Comparison of ENCODE assay signal across 1 cellular context in the genomic region with DNA sequence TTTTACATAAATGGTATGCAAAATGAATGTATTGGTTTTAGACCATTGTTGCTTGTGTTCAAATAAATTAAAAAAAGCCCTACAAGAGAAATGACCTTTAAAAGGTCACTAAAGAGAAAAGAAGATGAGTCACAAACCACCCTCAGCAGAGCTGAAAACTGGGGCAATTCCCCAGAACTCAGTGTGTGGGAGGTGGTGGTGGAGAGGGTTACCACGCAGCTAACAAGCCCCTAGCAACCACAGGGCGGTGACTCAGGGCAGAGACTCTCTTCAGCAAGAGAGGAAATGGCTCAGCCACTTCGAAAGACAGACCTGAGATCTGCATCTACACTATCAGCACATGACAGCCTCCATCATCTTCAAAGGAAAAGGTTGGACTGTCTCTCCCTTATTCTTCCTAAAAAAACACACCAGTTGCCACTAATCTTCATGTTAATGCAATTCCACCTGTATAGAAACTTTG.
TF ChIP-seq lines count a peak whose summit lies in the region.

No MANE protein-coding gene starts in this region.

TF ChIP-seq in GM12878, 131 proteins besides CTCF, POLR2A, EP300 and RAD21 (continued from another document and continues in another):
- TF ChIP-seq ZBTB33 (IDR thresholded peaks at IDR 0.05) (no peak), CREB1 (IDR thresholded peaks at IDR 0.05; ENCODE audit: low read depth) (0 out of 2 replicates have a peak, but pooled peaks have one; percentile 16), SRF (IDR thresholded peaks at IDR 0.05; ENCODE audit: low read depth in 2 of 2, low read length in 2 of 2) (no peak), YBX1 (IDR thresholded peaks at IDR 0.05) (no peak), ZSCAN29 (IDR thresholded peaks at IDR 0.05) (no peak), PBX3 (IDR thresholded peaks at IDR 0.05; ENCODE audit: insufficient replicate concordance, low read depth, low read length) (no peak), GATAD2B (conservative IDR thresholded peaks at IDR 0.05; ENCODE audit: low read depth) (no peak), CHD1 (IDR thresholded peaks at IDR 0.05; ENCODE audit: low read depth, low read length) (no peak), SMAD5 (IDR thresholded peaks at IDR 0.05; ENCODE audit: low read depth) (no peak), ESRRA (IDR thresholded peaks at IDR 0.05; ENCODE audit: low read length) (peak; percentile 96; the same call in 1 of the 2 replicates), MEF2B (IDR thresholded peaks at IDR 0.05; ENCODE audit: partially characterized antibody, poor library complexity, severe bottlenecking) (no peak), NFIC (IDR thresholded peaks at IDR 0.05; ENCODE audit: low read depth, low read length) (peak; percentile 65), RB1 (IDR thresholded peaks at IDR 0.05; ENCODE audit: borderline replicate concordance) (no peak), SMC3 (IDR thresholded peaks at IDR 0.05; ENCODE audit: borderline replicate concordance, low read length) (no peak; the same call in 1 of the 2 replicates), CHD4 (IDR thresholded peaks at IDR 0.05) (no peak), ZNF207 (IDR thresholded peaks at IDR 0.05; ENCODE audit: borderline replicate concordance) (no peak), NKRF (conservative IDR thresholded peaks at IDR 0.05) (no peak), NFXL1 (IDR thresholded peaks at IDR 0.05; ENCODE audit: borderline replicate concordance) (no peak), RUNX3 (IDR thresholded peaks at IDR 0.05; ENCODE audit: low read length) (peak; percentile 89), ATF7 (IDR thresholded peaks at IDR 0.05; ENCODE audit: low read depth) (peak; percentile 89), EED (IDR thresholded peaks at IDR 0.05; ENCODE audit: low read depth) (peak; percentile 40; the same call in 1 of the 2 replicates), KLF5 (IDR thresholded peaks at IDR 0.05; ENCODE audit: partially characterized antibody) (no peak), FOXK2 (IDR thresholded peaks at IDR 0.05) (no peak), HDAC6 (IDR thresholded peaks at IDR 0.05; ENCODE audit: unreplicated experiment) (no peak), REST (IDR thresholded peaks at IDR 0.05; ENCODE audit: low read depth, low read length) (no peak), CEBPB (IDR thresholded peaks at IDR 0.05; ENCODE audit: borderline replicate concordance in 1 of 2, low read depth in 2 of 2, low read length in 2 of 2) (no peak), HCFC1 (IDR thresholded peaks at IDR 0.05; ENCODE audit: low read length) (no peak), JUNB (IDR thresholded peaks at IDR 0.05) (peak; percentile 56), RFX5 (IDR thresholded peaks at IDR 0.05; ENCODE audit: low read depth, low read length) (peak; percentile 89), ATF3 (IDR thresholded peaks at IDR 0.05; ENCODE audit: borderline replicate concordance, extremely low read depth, low read depth, low read length) (no peak), MYC (IDR thresholded peaks at IDR 0.05; ENCODE audit: insufficient read depth, insufficient read length, insufficient replicate concordance, low read length, severe bottlenecking) (no peak), SREBF2 (IDR thresholded peaks at IDR 0.05; ENCODE audit: low read length) (no peak), PKNOX1 (IDR thresholded peaks at IDR 0.05) (no peak), SUPT20H (IDR thresholded peaks at IDR 0.05; ENCODE audit: borderline replicate concordance, control insufficient read depth, low read depth, low read length) (no peak), CHD2 (IDR thresholded peaks at IDR 0.05; ENCODE audit: borderline replicate concordance, low read depth, low read length) (no peak), ZNF24 (IDR thresholded peaks at IDR 0.05) (no peak), SIN3A (IDR thresholded peaks at IDR 0.05; ENCODE audit: low read depth, low read length) (no peak), ZNF622 (IDR thresholded peaks at IDR 0.05) (no peak), TAF1 (IDR thresholded peaks at IDR 0.05; ENCODE audit: borderline replicate concordance, low read depth, low read length) (no peak)
- TF ChIP-seq, protein P1, sequence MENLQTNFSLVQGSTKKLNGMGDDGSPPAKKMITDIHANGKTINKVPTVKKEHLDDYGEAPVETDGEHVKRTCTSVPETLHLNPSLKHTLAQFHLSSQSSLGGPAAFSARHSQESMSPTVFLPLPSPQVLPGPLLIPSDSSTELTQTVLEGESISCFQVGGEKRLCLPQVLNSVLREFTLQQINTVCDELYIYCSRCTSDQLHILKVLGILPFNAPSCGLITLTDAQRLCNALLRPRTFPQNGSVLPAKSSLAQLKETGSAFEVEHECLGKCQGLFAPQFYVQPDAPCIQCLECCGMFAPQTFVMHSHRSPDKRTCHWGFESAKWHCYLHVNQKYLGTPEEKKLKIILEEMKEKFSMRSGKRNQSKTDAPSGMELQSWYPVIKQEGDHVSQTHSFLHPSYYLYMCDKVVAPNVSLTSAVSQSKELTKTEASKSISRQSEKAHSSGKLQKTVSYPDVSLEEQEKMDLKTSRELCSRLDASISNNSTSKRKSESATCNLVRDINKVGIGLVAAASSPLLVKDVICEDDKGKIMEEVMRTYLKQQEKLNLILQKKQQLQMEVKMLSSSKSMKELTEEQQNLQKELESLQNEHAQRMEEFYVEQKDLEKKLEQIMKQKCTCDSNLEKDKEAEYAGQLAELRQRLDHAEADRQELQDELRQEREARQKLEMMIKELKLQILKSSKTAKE (IDR thresholded peaks at IDR 0.05; ENCODE audit: low read depth, poor library complexity, severe bottlenecking): peak; percentile 57
- TF ChIP-seq, protein P2, sequence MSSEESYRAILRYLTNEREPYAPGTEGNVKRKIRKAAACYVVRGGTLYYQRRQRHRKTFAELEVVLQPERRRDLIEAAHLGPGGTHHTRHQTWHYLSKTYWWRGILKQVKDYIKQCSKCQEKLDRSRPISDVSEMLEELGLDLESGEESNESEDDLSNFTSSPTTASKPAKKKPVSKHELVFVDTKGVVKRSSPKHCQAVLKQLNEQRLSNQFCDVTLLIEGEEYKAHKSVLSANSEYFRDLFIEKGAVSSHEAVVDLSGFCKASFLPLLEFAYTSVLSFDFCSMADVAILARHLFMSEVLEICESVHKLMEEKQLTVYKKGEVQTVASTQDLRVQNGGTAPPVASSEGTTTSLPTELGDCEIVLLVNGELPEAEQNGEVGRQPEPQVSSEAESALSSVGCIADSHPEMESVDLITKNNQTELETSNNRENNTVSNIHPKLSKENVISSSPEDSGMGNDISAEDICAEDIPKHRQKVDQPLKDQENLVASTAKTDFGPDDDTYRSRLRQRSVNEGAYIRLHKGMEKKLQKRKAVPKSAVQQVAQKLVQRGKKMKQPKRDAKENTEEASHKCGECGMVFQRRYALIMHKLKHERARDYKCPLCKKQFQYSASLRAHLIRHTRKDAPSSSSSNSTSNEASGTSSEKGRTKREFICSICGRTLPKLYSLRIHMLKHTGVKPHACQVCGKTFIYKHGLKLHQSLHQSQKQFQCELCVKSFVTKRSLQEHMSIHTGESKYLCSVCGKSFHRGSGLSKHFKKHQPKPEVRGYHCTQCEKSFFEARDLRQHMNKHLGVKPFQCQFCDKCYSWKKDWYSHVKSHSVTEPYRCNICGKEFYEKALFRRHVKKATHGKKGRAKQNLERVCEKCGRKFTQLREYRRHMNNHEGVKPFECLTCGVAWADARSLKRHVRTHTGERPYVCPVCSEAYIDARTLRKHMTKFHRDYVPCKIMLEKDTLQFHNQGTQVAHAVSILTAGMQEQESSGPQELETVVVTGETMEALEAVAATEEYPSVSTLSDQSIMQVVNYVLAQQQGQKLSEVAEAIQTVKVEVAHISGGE (CRISPR knock-in tag; IDR thresholded peaks at IDR 0.05): no peak
- TF ChIP-seq, protein P3, sequence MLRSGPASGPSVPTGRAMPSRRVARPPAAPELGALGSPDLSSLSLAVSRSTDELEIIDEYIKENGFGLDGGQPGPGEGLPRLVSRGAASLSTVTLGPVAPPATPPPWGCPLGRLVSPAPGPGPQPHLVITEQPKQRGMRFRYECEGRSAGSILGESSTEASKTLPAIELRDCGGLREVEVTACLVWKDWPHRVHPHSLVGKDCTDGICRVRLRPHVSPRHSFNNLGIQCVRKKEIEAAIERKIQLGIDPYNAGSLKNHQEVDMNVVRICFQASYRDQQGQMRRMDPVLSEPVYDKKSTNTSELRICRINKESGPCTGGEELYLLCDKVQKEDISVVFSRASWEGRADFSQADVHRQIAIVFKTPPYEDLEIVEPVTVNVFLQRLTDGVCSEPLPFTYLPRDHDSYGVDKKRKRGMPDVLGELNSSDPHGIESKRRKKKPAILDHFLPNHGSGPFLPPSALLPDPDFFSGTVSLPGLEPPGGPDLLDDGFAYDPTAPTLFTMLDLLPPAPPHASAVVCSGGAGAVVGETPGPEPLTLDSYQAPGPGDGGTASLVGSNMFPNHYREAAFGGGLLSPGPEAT (IDR thresholded peaks at IDR 0.05; ENCODE audit: low read depth): peak; percentile 70
